ENCODE assay signal across 1 cellular context in genomic region chrX:40736170-40736505, GRCh38.
TF ChIP-seq lines count a peak whose summit lies in the region.

No MANE protein-coding gene starts in this region.

TF ChIP-seq in WTC11, 78 proteins besides CTCF, POLR2A, EP300 and RAD21 (continued from another document):
- TF ChIP-seq ERG (CRISPR knock-in tag; IDR thresholded peaks at IDR 0.05) (no peak), CREM (CRISPR knock-in tag; IDR thresholded peaks at IDR 0.05) (no peak), SP1 (CRISPR knock-in tag; conservative IDR thresholded peaks at IDR 0.05) (no peak), PRRX2 (CRISPR knock-in tag; IDR thresholded peaks at IDR 0.05) (no peak), MXD4 (CRISPR knock-in tag; IDR thresholded peaks at IDR 0.05; ENCODE audit: borderline replicate concordance) (no peak), PREB (CRISPR knock-in tag; IDR thresholded peaks at IDR 0.05; ENCODE audit: borderline replicate concordance) (no peak), PRDM15 (CRISPR knock-in tag; IDR thresholded peaks at IDR 0.05) (no peak)
